Comparison of ENCODE assay signal across 19 cellular contexts in genomic region chr22:49787861-49788260, GRCh38. TPM values are rescaled to one million over a fixed set of nuclear protein-coding genes. Genes with fewer than 3 reads are reported as not detected.
DNase-seq lines count a peak whose midpoint lies in the region; ATAC-seq, FAIRE-seq and TF ChIP-seq lines count a peak whose summit lies in the region.
"Had no signal": no experiment of that assay in that cellular context is flagged by ENCODE, and none has a peak within 500 bp of the region (broad histone marks: within the 10 kb centered on the region; RNA-seq: fewer than 3 reads in every experiment).

No MANE protein-coding gene starts in this region.

- H3K4me2 ChIP-seq in mesenchymal stem cell (ENCODE audit: low read length, poor library complexity, severe bottlenecking), result no peak overlapping the region
- H3K4me2 ChIP-seq in HepG2 (ENCODE audit: low read depth, low read length), result no peak overlapping the region

- peaks cover 58% of the 10 kb centered on the region for H3K36me3 Mint-ChIP-seq in stimulated activated naive CD8-positive, alpha-beta T cell treated with anti-CD3 and anti-CD28 coated beads, Interleukin-15, Interleukin-2, amounts not matched to agents 100 ng/mL and 50 ng/mL, for 24 hours (ENCODE audit: low read depth)
- H3K36me3 Mint-ChIP-seq in activated CD8-positive, alpha-beta T cell treated with anti-CD3 and anti-CD28 coated beads, Interleukin-2, amount 10 ng/mL, durations not matched to agents 7 days and 5 days (ENCODE audit: low read depth), result peaks cover 60% of the 10 kb centered on the region

- H3K9me3 ChIP-seq in mesenchymal stem cell (ENCODE audit: control insufficient read depth, low read length), result no peaks in the 10 kb centered on the region
- no peaks in the 10 kb centered on the region for H3K9me3 ChIP-seq in HepG2 (ENCODE audit: low read length)
- H3K9me3 ChIP-seq in upper lobe of right lung, result no peaks in the 10 kb centered on the region
- H3K9me3 ChIP-seq: BE2C, suprapubic skin had no signal

- no peaks in the 10 kb centered on the region for H3K9me3 Mint-ChIP-seq in stimulated activated naive CD8-positive, alpha-beta T cell treated with anti-CD3 and anti-CD28 coated beads, Interleukin-15, Interleukin-2, amounts not matched to agents 100 ng/mL and 50 ng/mL, for 24 hours
- H3K9me3 Mint-ChIP-seq in activated CD8-positive, alpha-beta T cell treated with anti-CD3 and anti-CD28 coated beads, Interleukin-2, amount 10 ng/mL, durations not matched to agents 7 days and 5 days (ENCODE audit: insufficient read depth), result no peaks in the 10 kb centered on the region
- H3K9me3 Mint-ChIP-seq: endodermal cell had no signal

- in situ Hi-C loops in HepG2 (cut with HindIII; ENCODE audit: extremely low pct_ligation_motif_present, low pct_unique_long_range_greater_than_20kb), result no loop called here

- H3K23ac ChIP-seq in mesenchymal stem cell (ENCODE audit: low read length in 2 of 2), result no peak overlapping the region

- no peaks in the 10 kb centered on the region for H3K27me3 Mint-ChIP-seq in stimulated activated naive CD8-positive, alpha-beta T cell treated with anti-CD3 and anti-CD28 coated beads, Interleukin-15, Interleukin-2, amounts not matched to agents 100 ng/mL and 50 ng/mL, for 24 hours
- H3K27me3 Mint-ChIP-seq in activated CD8-positive, alpha-beta T cell treated with anti-CD3 and anti-CD28 coated beads, Interleukin-2, amount 10 ng/mL, durations not matched to agents 7 days and 5 days (ENCODE audit: low read depth), result no peaks in the 10 kb centered on the region

- no peak for TF ChIP-seq EP300 in HepG2 (IDR thresholded peaks at IDR 0.05; ENCODE audit: low read depth in 2 of 2, low read length in 2 of 2)
- TF ChIP-seq EP300 in HepG2 (CRISPR knock-in tag; IDR thresholded peaks at IDR 0.05; ENCODE audit: borderline replicate concordance), result no peak

- no peak for FAIRE-seq in HepG2 (lab: Jason Lieb, UNC)

- H3K27ac ChIP-seq in mesenchymal stem cell (ENCODE audit: low read length, poor library complexity, severe bottlenecking) (no peak overlapping the region), HepG2 (ENCODE audit: extremely low read length, insufficient read depth, low read length) (no peak overlapping the region), upper lobe of right lung (no peak overlapping the region)

- peak overlapping the region; percentile 70 for H3K9ac ChIP-seq in mesenchymal stem cell (ENCODE audit: low read length)
- H3K9ac ChIP-seq in HepG2 (ENCODE audit: insufficient read depth, low read depth, low read length), result no peak overlapping the region

- H3K4me1 Mint-ChIP-seq in stimulated activated naive CD8-positive, alpha-beta T cell treated with anti-CD3 and anti-CD28 coated beads, Interleukin-15, Interleukin-2, amounts not matched to agents 100 ng/mL and 50 ng/mL, for 24 hours (ENCODE audit: low read depth), result peaks cover 43% of the 10 kb centered on the region
- peaks cover 74% of the 10 kb centered on the region for H3K4me1 Mint-ChIP-seq in activated CD8-positive, alpha-beta T cell treated with anti-CD3 and anti-CD28 coated beads, Interleukin-2, amount 10 ng/mL, durations not matched to agents 7 days and 5 days (ENCODE audit: low read depth)
- H3K4me1 Mint-ChIP-seq: endodermal cell had no signal

- H3K14ac ChIP-seq in mesenchymal stem cell (ENCODE audit: low read length in 2 of 2), result no peak overlapping the region

- peaks cover 61 to 81% of the 10 kb centered on the region in 2 experiments for H3K36me3 ChIP-seq in mesenchymal stem cell (ENCODE audit: control insufficient read depth in 1 of 2, insufficient read depth in 2 of 2, low read depth in 1 of 2, low read length in 2 of 2)
- peaks cover 52 to 93% of the 10 kb centered on the region in 2 experiments; a peak in 4 of 5 replicates for H3K36me3 ChIP-seq in HepG2 (replicated peaks in 1 of 2; ENCODE audit: control insufficient read depth in 1 of 2, insufficient read depth in 2 of 2, low read length in 2 of 2)
- H3K36me3 ChIP-seq in upper lobe of right lung, result peaks cover 61% of the 10 kb centered on the region

- ATAC-seq in stimulated activated naive CD8-positive, alpha-beta T cell treated with anti-CD3 and anti-CD28 coated beads, Interleukin-15, Interleukin-2, amounts not matched to agents 100 U/mL and 50 U/mL, for 24 hours, result no peak
- no peak for ATAC-seq in activated CD8-positive, alpha-beta T cell treated with anti-CD3 and anti-CD28 coated beads, Interleukin-2, amount 10 ng/mL, durations not matched to agents 7 days and 5 days
- no peak for ATAC-seq in HepG2
- ATAC-seq in HG02610 (IDR thresholded peaks at IDR 0.05; ENCODE audit: unreplicated experiment), result no peak
- no peak for ATAC-seq in upper lobe of right lung
- no peak for ATAC-seq in HG02759 (IDR thresholded peaks at IDR 0.05; ENCODE audit: unreplicated experiment)

- H3K27me3 ChIP-seq in mesenchymal stem cell (ENCODE audit: control insufficient read depth in 1 of 2, insufficient read depth in 1 of 2, low read length in 2 of 2) (no peaks in the 10 kb centered on the region), HepG2 (ENCODE audit: control insufficient read depth in 1 of 2, insufficient read depth in 2 of 2, low read length in 2 of 2) (no peaks in the 10 kb centered on the region), upper lobe of right lung (no peaks in the 10 kb centered on the region)
- H3K27me3 ChIP-seq: BE2C, suprapubic skin had no signal

- H2AK5ac ChIP-seq in mesenchymal stem cell (ENCODE audit: low read length, severe bottlenecking), result no peak overlapping the region

- intact Hi-C loops in HepG2 (cut with micrococcal nuclease; ENCODE audit: unreplicated experiment) (no loop called here), upper lobe of right lung (cut with DNase I) (no loop called here)

- no peak for TF ChIP-seq POLR2A in HepG2 (IDR thresholded peaks at IDR 0.05; ENCODE audit: insufficient read depth in 1 of 2, low read depth in 2 of 2, low read length in 2 of 2)

- no peak overlapping the region for H3K4ac ChIP-seq in mesenchymal stem cell (ENCODE audit: low read depth in 1 of 2, low read length in 2 of 2)

- no peak overlapping the region for H3K4me3 Mint-ChIP-seq in stimulated activated naive CD8-positive, alpha-beta T cell treated with anti-CD3 and anti-CD28 coated beads, Interleukin-15, Interleukin-2, amounts not matched to agents 100 ng/mL and 50 ng/mL, for 24 hours
- peak overlapping the region; percentile 60 for H3K4me3 Mint-ChIP-seq in activated CD8-positive, alpha-beta T cell treated with anti-CD3 and anti-CD28 coated beads, Interleukin-2, amount 10 ng/mL, durations not matched to agents 7 days and 5 days
- H3K4me3 Mint-ChIP-seq: endodermal cell had no signal

- peak overlapping the region; percentile 53 for H3K27ac Mint-ChIP-seq in stimulated activated naive CD8-positive, alpha-beta T cell treated with anti-CD3 and anti-CD28 coated beads, Interleukin-15, Interleukin-2, amounts not matched to agents 100 ng/mL and 50 ng/mL, for 24 hours
- H3K27ac Mint-ChIP-seq in activated CD8-positive, alpha-beta T cell treated with anti-CD3 and anti-CD28 coated beads, Interleukin-2, amount 10 ng/mL, durations not matched to agents 7 days and 5 days, result peak overlapping the region; percentile 92
- H3K27ac Mint-ChIP-seq: endodermal cell had no signal

- peaks cover 42% of the 10 kb centered on the region; the same call in 1 of the 2 replicates for H4K20me1 ChIP-seq in HepG2 (ENCODE audit: insufficient read depth, low read length)

- H3K4me3 ChIP-seq in mesenchymal stem cell (ENCODE audit: insufficient read depth in 1 of 2, low read depth in 1 of 2, low read length in 2 of 2) (no peak overlapping the region), HepG2 (replicated peaks in 1 of 3; ENCODE audit: insufficient read depth in 1 of 3, low read depth in 2 of 3, low read length in 3 of 3) (no peak overlapping the region), upper lobe of right lung (no peak overlapping the region)
- H3K4me3 ChIP-seq: suprapubic skin had no signal

- no peak overlapping the region for H2BK15ac ChIP-seq in mesenchymal stem cell (ENCODE audit: low read depth, poor library complexity, severe bottlenecking)

- TF ChIP-seq RAD21 in HepG2 (CRISPR knock-in tag; IDR thresholded peaks at IDR 0.05), result no peak

- no peak for DNase-seq in stimulated activated naive CD8-positive, alpha-beta T cell treated with anti-CD3 and anti-CD28 coated beads, Interleukin-15, Interleukin-2, amounts not matched to agents 100 U/mL and 50 U/mL, for 24 hours
- no peak for DNase-seq in activated CD8-positive, alpha-beta T cell treated with anti-CD3 and anti-CD28 coated beads, Interleukin-2, amount 10 ng/mL, durations not matched to agents 7 days and 5 days
- DNase-seq in mesenchymal stem cell (no peak), HepG2 (ENCODE audit: low spot score) (no peak), upper lobe of right lung (no peak)
- DNase-seq: activated CD4-positive, alpha-beta T cell treated with anti-CD3 and anti-CD28 coated beads for 4 hours; activated naive CD4-positive, alpha-beta T cell treated with anti-CD3 and anti-CD28 coated beads, Interleukin-2, amount 50 U/mL, for 16 hours; BE2C; central memory CD4-positive, alpha-beta T cell; DND-41; endodermal cell; KG1; NCI-H1092 treated with DMSO at 0.1 percent for 48 hours; NCI-H2227 treated with DMSO at 0.1 percent for 48 hours; NK-92 treated with Interleukin-12 subunit alpha and Interleukin-12 subunit beta, amount 100 ng/mL, for 24 hours had no signal

- BruUV-seq in HepG2 (replicated peaks; lab: Mats Ljungman, UMichigan), result no TSS peak

- CTCF ChIA-PET in activated CD8-positive, alpha-beta T cell treated with anti-CD3 and anti-CD28 coated beads, Interleukin-2, amount 10 ng/mL, durations not matched to agents 7 days and 5 days (lab: Charles Lee), result interaction anchor here (3.0 kb wide), 1 partner anchor 20 kb away, joined by 20 read pairs; no protein-coding TSS in a partner anchor
- CTCF ChIA-PET in HepG2 (lab: Yijun Ruan, JAX; ENCODE audit: low intra/inter-chr PET ratio, low total read pairs), result no interaction called here

- 97% methylated on average over 10 of the region's 10 CpGs for WGBS in mesenchymal stem cell
- 94% methylated on average over 10 of the region's 10 CpGs for WGBS in HepG2 (ENCODE audit: low lambda C conversion rate)

- H4K91ac ChIP-seq in mesenchymal stem cell (ENCODE audit: low read length), result no peak overlapping the region

- H2AFZ ChIP-seq in mesenchymal stem cell (ENCODE audit: low read depth, low read length), result no peak overlapping the region
- no peak overlapping the region for H2AFZ ChIP-seq in HepG2 (ENCODE audit: low read length)

- H3K79me1 ChIP-seq in mesenchymal stem cell (replicated peaks; ENCODE audit: low read length, poor library complexity, severe bottlenecking), result peaks cover 29% of the 10 kb centered on the region

- H3K18ac ChIP-seq in mesenchymal stem cell (ENCODE audit: low read depth in 1 of 2, low read length in 2 of 2), result no peak overlapping the region

- no peak overlapping the region for H2BK5ac ChIP-seq in mesenchymal stem cell (ENCODE audit: low read depth, low read length, poor library complexity, severe bottlenecking)

- peaks cover 25% of the 10 kb centered on the region for H3K4me1 ChIP-seq in mesenchymal stem cell (ENCODE audit: control insufficient read depth, insufficient read depth, low read depth, low read length)
- H3K4me1 ChIP-seq in HepG2 (ENCODE audit: insufficient read depth, low read length), result peaks cover 27% of the 10 kb centered on the region
- H3K4me1 ChIP-seq in upper lobe of right lung, result peaks cover 38% of the 10 kb centered on the region
- H3K4me1 ChIP-seq: BE2C had no signal

- TF ChIP-seq CTCF in HepG2 (CRISPR knock-in tag; IDR thresholded peaks at IDR 0.05) (no peak), upper lobe of right lung (IDR thresholded peaks at IDR 0.05) (no peak)

- no peak overlapping the region for H2BK120ac ChIP-seq in mesenchymal stem cell (ENCODE audit: low read depth, low read length)

- POLR2A ChIA-PET in activated CD8-positive, alpha-beta T cell treated with anti-CD3 and anti-CD28 coated beads, Interleukin-2, amount 10 ng/mL, durations not matched to agents 7 days and 5 days (lab: Charles Lee), result no interaction called here
- POLR2A ChIA-PET in HepG2 (lab: Yijun Ruan, JAX), result no interaction called here

- no peak overlapping the region for H2BK12ac ChIP-seq in mesenchymal stem cell (ENCODE audit: low read length in 2 of 2)

- peaks cover 35% of the 10 kb centered on the region for H3K79me2 ChIP-seq in HepG2 (ENCODE audit: insufficient read depth, low read length)

- no peak overlapping the region for H4K8ac ChIP-seq in mesenchymal stem cell (ENCODE audit: low read length)

RNA-seq across cellular contexts. Expression of gene BRD1, which starts 39.8 kb away (rescaled TPM):
- total RNA-seq in activated CD8-positive, alpha-beta T cell treated with anti-CD3 and anti-CD28 coated beads, Interleukin-2, amount 10 ng/mL, durations not matched to agents 7 days and 5 days, result 10 to 100 TPM; 43.0 to 44.3 TPM
- 10.2 TPM for polyA plus RNA-seq in mesenchymal stem cell (2013, experiment 1 of 2)
- 10.1 TPM for polyA plus RNA-seq in mesenchymal stem cell (2013, experiment 2 of 2)
- total RNA-seq in HepG2 (2016; rRNA removed; fragmentation: Illumina TruSeq; extraction: Trizol) (6.6 and 12.0 TPM in 2 replicates), upper lobe of right lung (39.0 TPM)
- 6.1 and 7.5 TPM in 2 replicates for total RNA-seq in HepG2 (2016; cell fraction: cytosol; rRNA removed; fragmentation: Illumina TruSeq; extraction: Trizol; ENCODE audit: low read depth)
- total RNA-seq in HepG2 (2016; cell fraction: insoluble cytoplasmic fraction; rRNA removed; fragmentation: Illumina TruSeq; extraction: Trizol), result 6.3 and 13.3 TPM in 2 replicates
- 6.7 and 8.2 TPM in 2 replicates for total RNA-seq in HepG2 (2016; cell fraction: membrane; rRNA removed; fragmentation: Illumina TruSeq; extraction: Trizol)
- total RNA-seq in HepG2 (2016; cell fraction: nucleus; rRNA removed; fragmentation: Illumina TruSeq; extraction: Trizol), result 14.2 and 15.7 TPM in 2 replicates
- 5.1 and 6.4 TPM in 2 replicates for polyA plus RNA-seq in HepG2 (2011; rRNA removed)
- 3.8 and 3.9 TPM in 2 replicates for polyA plus RNA-seq in HepG2 (2011; cell fraction: cytosol; rRNA removed)
- 29.0 and 31.0 TPM in 2 replicates for polyA plus RNA-seq in HepG2 (2011; cell fraction: nucleus; rRNA removed)
- polyA plus RNA-seq in HepG2 (2012), result 14.8 and 16.2 TPM in 2 replicates
- polyA plus RNA-seq in HepG2 (2016; cell fraction: cytosol; fragmentation: Illumina TruSeq; extraction: Trizol; ENCODE audit: low read depth), result 0.67 and 0.95 TPM in 2 replicates
- 8.8 and 10.0 TPM in 2 replicates for polyA plus RNA-seq in HepG2 (2016; cell fraction: insoluble cytoplasmic fraction; fragmentation: Illumina TruSeq; extraction: Trizol; ENCODE audit: low read depth)
- 2.6 and 3.2 TPM in 2 replicates for polyA plus RNA-seq in HepG2 (2016; cell fraction: membrane; fragmentation: Illumina TruSeq; extraction: Trizol; ENCODE audit: low read depth)
- polyA plus RNA-seq in HepG2 (2016; cell fraction: nucleus; fragmentation: Illumina TruSeq; extraction: Trizol; ENCODE audit: insufficient read depth, low read depth), result 28.8 and 30.8 TPM in 2 replicates
- 4.2 and 8.4 TPM in 2 replicates for polyA minus RNA-seq in HepG2 (2011; rRNA and poly(A)+ RNA removed; ENCODE audit: low replicate concordance)
- 7.6 and 8.3 TPM in 2 replicates for polyA minus RNA-seq in HepG2 (2011; cell fraction: cytosol; rRNA and poly(A)+ RNA removed)
- 29.1 and 32.0 TPM in 2 replicates for polyA minus RNA-seq in HepG2 (2011; cell fraction: nucleus; rRNA and poly(A)+ RNA removed)
